In the genomic region with DNA sequence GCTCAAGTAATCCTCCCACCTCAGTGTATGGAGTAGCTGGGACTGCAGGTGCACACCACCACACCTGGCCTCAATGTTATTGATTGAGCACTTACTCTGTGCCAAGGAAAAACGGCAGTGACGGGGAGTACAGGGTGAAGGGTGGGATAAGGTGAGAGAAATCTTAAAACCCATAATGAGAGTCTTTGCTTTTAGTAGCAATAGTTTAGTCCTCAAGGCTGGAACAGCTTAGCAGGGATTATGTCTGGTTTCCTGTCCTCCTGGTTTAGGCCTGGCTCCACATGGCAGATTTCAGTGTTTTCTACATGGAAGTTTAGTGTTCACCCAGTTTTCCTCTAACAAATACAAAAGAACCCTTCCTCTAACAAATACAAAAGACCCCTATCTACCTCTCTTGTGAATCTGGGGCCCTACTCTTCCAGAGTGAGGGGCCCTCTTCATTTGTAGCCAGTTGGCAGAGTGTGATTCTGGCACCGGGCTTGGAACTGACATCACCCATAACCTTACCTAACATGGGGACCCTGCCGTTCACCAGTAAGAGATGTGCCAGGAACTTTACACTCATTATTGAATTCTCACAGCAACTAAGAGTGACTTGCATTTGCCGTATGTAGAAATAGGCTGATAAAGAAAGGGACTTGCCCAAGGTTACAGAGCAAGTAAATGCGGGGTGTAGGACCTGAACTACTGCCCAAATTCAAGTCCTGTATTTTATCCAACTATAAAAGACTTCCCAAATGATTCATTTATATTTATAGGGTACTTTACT, we compare ENCODE assay signal across 16 cellular contexts.
"Had no signal": no experiment of that assay in that cellular context is flagged by ENCODE, and none has a peak within 500 bp of the region (broad histone marks: within the 10 kb centered on the region; RNA-seq: fewer than 3 reads in every experiment).

No MANE protein-coding gene starts in this region.

- H3K4me1 ChIP-seq: left lung, testis had no signal

- H3K4me2 ChIP-seq: smooth muscle cell had no signal

- DNase-seq: activated CD4-positive, alpha-beta memory T cell treated with anti-CD3 and anti-CD28 coated beads for 36 hours; activated CD4-positive, CD25-positive, alpha-beta regulatory T cell treated with anti-CD3 and anti-CD28 coated beads, Interleukin-2, amount 50 U/mL, for 72 hours; activated CD8-positive, alpha-beta memory T cell treated with anti-CD3 and anti-CD28 coated beads, Interleukin-2, amount 10 ng/mL, durations not matched to agents 7 days and 5 days; activated naive CD4-positive, alpha-beta T cell treated with anti-CD3 and anti-CD28 coated beads, Interleukin-2, amount 50 U/mL, for 16 hours; activated T-cell treated with anti-CD3 and anti-CD28 coated beads, Interleukin-2, amount 50 U/mL, for 1 hour; adrenal gland; caudate nucleus; left lung; natural killer cell; nucleus accumbens; posterior cingulate gyrus; stimulated activated CD4-positive, alpha-beta T cell treated with anti-CD3 and anti-CD28 coated beads, Interleukin-4, amount 100 ng/mL, for 4 hours; stimulated activated naive CD8-positive, alpha-beta T cell treated with anti-CD3 and anti-CD28 coated beads, Interleukin-15, amount 100 ng/mL, for 72 hours; testis had no signal

- H3K27me3 ChIP-seq: adrenal gland, left lung, testis had no signal

- H3K27ac ChIP-seq: left lung, testis had no signal

- H3K4me3 ChIP-seq: adrenal gland, left lung, smooth muscle cell, testis had no signal

- H3K27me3 Mint-ChIP-seq: activated CD4-positive, alpha-beta memory T cell treated with anti-CD3 and anti-CD28 coated beads for 36 hours; activated CD8-positive, alpha-beta memory T cell treated with anti-CD3 and anti-CD28 coated beads, Interleukin-2, amount 10 ng/mL, durations not matched to agents 7 days and 5 days; stimulated activated naive CD8-positive, alpha-beta T cell treated with anti-CD3 and anti-CD28 coated beads, Interleukin-15, amount 100 ng/mL, for 72 hours had no signal

- H3K27ac Mint-ChIP-seq: activated CD4-positive, alpha-beta memory T cell treated with anti-CD3 and anti-CD28 coated beads for 36 hours; activated CD8-positive, alpha-beta memory T cell treated with anti-CD3 and anti-CD28 coated beads, Interleukin-2, amount 10 ng/mL, durations not matched to agents 7 days and 5 days; stimulated activated naive CD8-positive, alpha-beta T cell treated with anti-CD3 and anti-CD28 coated beads, Interleukin-15, amount 100 ng/mL, for 72 hours had no signal

- H3K9me3 ChIP-seq: adrenal gland, testis had no signal

- H3K36me3 Mint-ChIP-seq: natural killer cell had no signal

- H3K9me3 Mint-ChIP-seq: natural killer cell had no signal

- ATAC-seq: activated CD8-positive, alpha-beta memory T cell treated with anti-CD3 and anti-CD28 coated beads, Interleukin-2, amount 10 ng/mL, durations not matched to agents 7 days and 5 days; left lung; natural killer cell; stimulated activated naive CD8-positive, alpha-beta T cell treated with anti-CD3 and anti-CD28 coated beads, Interleukin-15, amount 100 ng/mL, for 72 hours had no signal

- H3K4me3 Mint-ChIP-seq: activated CD4-positive, alpha-beta memory T cell treated with anti-CD3 and anti-CD28 coated beads for 36 hours; activated CD8-positive, alpha-beta memory T cell treated with anti-CD3 and anti-CD28 coated beads, Interleukin-2, amount 10 ng/mL, durations not matched to agents 7 days and 5 days; memory B cell; natural killer cell; stimulated activated naive CD8-positive, alpha-beta T cell treated with anti-CD3 and anti-CD28 coated beads, Interleukin-15, amount 100 ng/mL, for 72 hours had no signal
